In genomic region chr14:61672796-61673195, GRCh38 we compare ENCODE assay signal across 23 cellular contexts.
"Had no signal": no experiment of that assay in that cellular context is flagged by ENCODE, and none has a peak within 500 bp of the region (broad histone marks: within the 10 kb centered on the region; RNA-seq: fewer than 3 reads in every experiment).

No MANE protein-coding gene starts in this region.

- H3K36me3 ChIP-seq: lower lobe of right lung, spleen, thoracic aorta, upper lobe of right lung had no signal

- H3K4me3 Mint-ChIP-seq: activated CD4-positive, alpha-beta T cell treated with anti-CD3 and anti-CD28 coated beads, Interleukin-2, amount 10 ng/mL, durations not matched to agents 7 days and 5 days; activated CD8-positive, alpha-beta T cell treated with anti-CD3 and anti-CD28 coated beads, Interleukin-2, amount 10 ng/mL, durations not matched to agents 7 days and 5 days; activated naive CD8-positive, alpha-beta T cell treated with anti-CD3 and anti-CD28 coated beads for 36 hours; activated T-helper 17 cell treated with anti-CD3 and anti-CD28 coated beads, Interleukin-2, amount 50 U/mL, for 72 hours; neural crest cell had no signal

- H3K27ac Mint-ChIP-seq: activated CD4-positive, alpha-beta T cell treated with anti-CD3 and anti-CD28 coated beads, Interleukin-2, amount 10 ng/mL, durations not matched to agents 7 days and 5 days; activated naive CD8-positive, alpha-beta T cell treated with anti-CD3 and anti-CD28 coated beads for 36 hours; activated T-helper 17 cell treated with anti-CD3 and anti-CD28 coated beads, Interleukin-2, amount 50 U/mL, for 72 hours; progenitor cell of endocrine pancreas had no signal

- H3K9me3 Mint-ChIP-seq: activated naive CD8-positive, alpha-beta T cell treated with anti-CD3 and anti-CD28 coated beads for 36 hours; activated T-helper 17 cell treated with anti-CD3 and anti-CD28 coated beads, Interleukin-2, amount 50 U/mL, for 72 hours; naive B cell; neural crest cell had no signal

- H3K27me3 ChIP-seq: spleen, upper lobe of right lung had no signal

- H3K9me3 ChIP-seq: lower lobe of right lung, spleen, thoracic aorta, upper lobe of right lung had no signal

- ATAC-seq: activated CD4-positive, CD25-positive, alpha-beta regulatory T cell treated with anti-CD3 and anti-CD28 coated beads, Interleukin-2, amount 50 U/mL, for 24 hours; activated CD8-positive, alpha-beta T cell treated with anti-CD3 and anti-CD28 coated beads, Interleukin-2, amount 10 ng/mL, durations not matched to agents 7 days and 5 days; activated T-helper 17 cell treated with anti-CD3 and anti-CD28 coated beads, Interleukin-2, amount 50 U/mL, for 72 hours; esophagus mucosa; left lobe of liver; lower lobe of right lung; upper lobe of right lung had no signal

- H3K36me3 Mint-ChIP-seq: naive B cell had no signal

- H3K4me1 Mint-ChIP-seq: neural crest cell had no signal

- H3K4me3 ChIP-seq: lower lobe of right lung, spleen, thoracic aorta, upper lobe of right lung had no signal

- H3K4me1 ChIP-seq: upper lobe of right lung had no signal

- H3K27me3 Mint-ChIP-seq: activated CD4-positive, alpha-beta T cell treated with anti-CD3 and anti-CD28 coated beads, Interleukin-2, amount 10 ng/mL, durations not matched to agents 7 days and 5 days; activated naive CD8-positive, alpha-beta T cell treated with anti-CD3 and anti-CD28 coated beads for 36 hours; activated T-helper 17 cell treated with anti-CD3 and anti-CD28 coated beads, Interleukin-2, amount 50 U/mL, for 72 hours; naive B cell; progenitor cell of endocrine pancreas had no signal

- DNase-seq: activated CD4-positive, alpha-beta T cell treated with anti-CD3 and anti-CD28 coated beads, Interleukin-2, amount 10 ng/mL, durations not matched to agents 7 days and 5 days; activated CD8-positive, alpha-beta T cell treated with anti-CD3 and anti-CD28 coated beads, Interleukin-2, amount 10 ng/mL, durations not matched to agents 7 days and 5 days; activated naive CD8-positive, alpha-beta T cell treated with anti-CD3 and anti-CD28 coated beads for 36 hours; activated T-cell treated with anti-CD3 and anti-CD28 coated beads, Interleukin-2, amount 50 U/mL, for 1 hour; central memory CD4-positive, alpha-beta T cell; effector CD8-positive, alpha-beta T cell; foreskin melanocyte; kidney; lower lobe of right lung; naive B cell; retina; spleen; stimulated activated CD4-positive, alpha-beta T cell treated with anti-CD3 and anti-CD28 coated beads, Interleukin-4, amount 100 ng/mL, for 1 hour; stimulated activated naive CD4-positive, alpha-beta T cell treated with Interleukin-2 at 50 U/mL for 16 hours; upper lobe of right lung had no signal

- H3K27ac ChIP-seq: lower lobe of right lung, thoracic aorta, upper lobe of right lung, VCaP had no signal
